17 cellular contexts compared by ENCODE assay signal in genomic region chr13:112071011-112071901, GRCh38. TPM values are rescaled to one million over a fixed set of nuclear protein-coding genes. Genes with fewer than 3 reads are reported as not detected.
A peak's percentile ranks its signal among the peaks of the same experiment; 100 is the strongest.
DNase-seq lines count a peak whose midpoint lies in the region; ATAC-seq and TF ChIP-seq lines count a peak whose summit lies in the region.
"Had no signal": no experiment of that assay in that cellular context is flagged by ENCODE, and none has a peak within 500 bp of the region (broad histone marks: within the 10 kb centered on the region; RNA-seq: fewer than 3 reads in every experiment).

No MANE protein-coding gene starts in this region.

- H3K27me3 Mint-ChIP-seq in T-helper 1 cell treated with Interleukin-12 subunit alpha and Interleukin-12 subunit beta and Interleukin-4 antibody, amounts not matched to agents 30 μg/mL and 1 μg/mL, for 36 hours (ENCODE audit: low read depth) = peaks cover 64% of the 10 kb centered on the region
- H3K27me3 Mint-ChIP-seq in brain (peaks cover 52% of the 10 kb centered on the region), neural progenitor cell (ENCODE audit: insufficient read depth, low read depth) (peaks cover 30% of the 10 kb centered on the region)

- no peak for DNase-seq in T-helper 1 cell
- DNase-seq in NCI-H1105 (lab: John Stamatoyannopoulos, UW) = peak; percentile 94
- peak; percentile 37 for DNase-seq in neural progenitor cell (ENCODE audit: low spot score)
- no peak for DNase-seq in prostate gland (ENCODE audit: low spot score)
- DNase-seq in SK-N-DZ (ENCODE audit: low spot score) = no peak
- DNase-seq: ACHN; aorta; effector CD4-positive, alpha-beta T cell; PC-9 had no signal

- peaks cover 6% of the 10 kb centered on the region for H3K36me3 Mint-ChIP-seq in T-helper 1 cell treated with Interleukin-12 subunit alpha and Interleukin-12 subunit beta and Interleukin-4 antibody, amounts not matched to agents 30 μg/mL and 1 μg/mL, for 36 hours (ENCODE audit: low read depth)
- H3K36me3 Mint-ChIP-seq in brain (peaks cover 21% of the 10 kb centered on the region), neural progenitor cell (peaks cover 14% of the 10 kb centered on the region)

- H3K27ac Mint-ChIP-seq in T-helper 1 cell treated with Interleukin-12 subunit alpha and Interleukin-12 subunit beta and Interleukin-4 antibody, amounts not matched to agents 30 μg/mL and 1 μg/mL, for 36 hours = peak overlapping the region; percentile 70
- H3K27ac Mint-ChIP-seq in brain (peak overlapping the region; percentile 92 to 99 (median 98)), neural progenitor cell (peak overlapping the region; percentile 99)

- H3K4me3 Mint-ChIP-seq in T-helper 1 cell treated with Interleukin-12 subunit alpha and Interleukin-12 subunit beta and Interleukin-4 antibody, amounts not matched to agents 30 μg/mL and 1 μg/mL, for 36 hours = no peak overlapping the region
- H3K4me3 Mint-ChIP-seq in brain (peak overlapping the region; percentile 82 to 90 (median 89)), neural progenitor cell (peak overlapping the region; percentile 94)

- peak overlapping the region; percentile 61 for H3K4me3 ChIP-seq in neural progenitor cell
- no peak overlapping the region for H3K4me3 ChIP-seq in prostate gland
- H3K4me3 ChIP-seq: PC-9 had no signal

- H3K36me3 ChIP-seq in neural progenitor cell (no peaks in the 10 kb centered on the region), prostate gland (no peaks in the 10 kb centered on the region)
- H3K36me3 ChIP-seq: suprapubic skin had no signal

- intact Hi-C loops in prostate gland (cut with DNase I) = no loop called here

- no peak for ATAC-seq in HG03521 (IDR thresholded peaks at IDR 0.05; ENCODE audit: unreplicated experiment)
- ATAC-seq: activated CD4-positive, CD25-positive, alpha-beta regulatory T cell treated with anti-CD3 and anti-CD28 coated beads, Interleukin-2, amount 50 U/mL, for 24 hours; HCT116 had no signal

- H3K27me3 ChIP-seq in neural progenitor cell (peaks cover 89% of the 10 kb centered on the region), prostate gland (replicated peaks; ENCODE audit: insufficient read depth) (peaks cover 78% of the 10 kb centered on the region)

- no peak overlapping the region for H3K9ac ChIP-seq in neural progenitor cell

- H3K4me1 Mint-ChIP-seq in T-helper 1 cell treated with Interleukin-12 subunit alpha and Interleukin-12 subunit beta and Interleukin-4 antibody, amounts not matched to agents 30 μg/mL and 1 μg/mL, for 36 hours (ENCODE audit: low read depth) = peaks cover 7% of the 10 kb centered on the region
- peaks cover 57% of the 10 kb centered on the region for H3K4me1 Mint-ChIP-seq in brain
- peaks cover 49% of the 10 kb centered on the region for H3K4me1 Mint-ChIP-seq in neural progenitor cell

- H2AFZ ChIP-seq in neural progenitor cell (replicated peaks) = no peak overlapping the region
- H2AFZ ChIP-seq: PC-9 had no signal

- TF ChIP-seq POLR2A in prostate gland (IDR thresholded peaks at IDR 0.05) = no peak

- H3K4me1 ChIP-seq in neural progenitor cell (peaks cover 55% of the 10 kb centered on the region), prostate gland (replicated peaks) (no peaks in the 10 kb centered on the region)

- H3K9me3 ChIP-seq in neural progenitor cell (ENCODE audit: low read depth) (no peaks in the 10 kb centered on the region), prostate gland (no peaks in the 10 kb centered on the region)
- H3K9me3 ChIP-seq: suprapubic skin had no signal

- TF ChIP-seq CTCF in brain (conservative IDR thresholded peaks at IDR 0.05) (no peak), neural progenitor cell (IDR thresholded peaks at IDR 0.05) (no peak), prostate gland (IDR thresholded peaks at IDR 0.05) (no peak)

- no peak overlapping the region for H3K27ac ChIP-seq in neural progenitor cell
- H3K27ac ChIP-seq in prostate gland = no peak overlapping the region
- H3K27ac ChIP-seq: PC-9, suprapubic skin had no signal

- peaks cover 9% of the 10 kb centered on the region for H3K79me2 ChIP-seq in neural progenitor cell (ENCODE audit: low read depth)

- H4K20me1 ChIP-seq in neural progenitor cell (ENCODE audit: low read depth) = peaks cover 39% of the 10 kb centered on the region

- peak overlapping the region; percentile 90 for H3K4me2 ChIP-seq in neural progenitor cell
- H3K4me2 ChIP-seq: PC-9 had no signal

- peaks cover 14% of the 10 kb centered on the region for H3K9me3 Mint-ChIP-seq in T-helper 1 cell treated with Interleukin-12 subunit alpha and Interleukin-12 subunit beta and Interleukin-4 antibody, amounts not matched to agents 30 μg/mL and 1 μg/mL, for 36 hours
- H3K9me3 Mint-ChIP-seq in brain = peaks cover 0 to 3% (median 0%) of the 10 kb centered on the region in 5 experiments
- H3K9me3 Mint-ChIP-seq in neural progenitor cell = no peaks in the 10 kb centered on the region

- peaks cover 65% of the 10 kb centered on the region for H3F3A ChIP-seq in neural progenitor cell (ENCODE audit: low read depth)

- WGBS in prostate gland = 28% methylated on average over 21 of the region's 21 CpGs

RNA-seq across cellular contexts. Expression of gene SOX1, which starts 4.3 kb away (rescaled TPM):
- 98.5 TPM for polyA plus RNA-seq in brain (ENCODE audit: insufficient read depth, low read depth, low replicate concordance)
- total RNA-seq in neural progenitor cell (ENCODE audit: low replicate concordance) = 3.3 and 4.7 TPM in 2 replicates
- total RNA-seq in prostate gland = 1 to 10 TPM in 1 of 2 donors, not detected in 1; 4.4 TPM
- not detected in 2 replicates for polyA plus RNA-seq in SK-N-DZ (2014; cell fraction: cytosol; rRNA removed)
- not detected in 2 replicates for polyA plus RNA-seq in SK-N-DZ (2014; cell fraction: nucleus; rRNA removed)
- total RNA-seq: aorta, fibroblast of villous mesenchyme, mesenteric fat pad, PC-9 had no signal
- polyA plus RNA-seq: aorta had no signal

Comparison
In these comparisons a context has a peak if more than half of its experiments do, and no peak if none do; other contexts are left out.
1. DNase-seq: peak in NCI-H1105 (single experiment) and neural progenitor cell (single experiment); none in T-helper 1 cell (0 of 5), prostate gland (single experiment) and SK-N-DZ (single experiment).
2. Peak in every context shown above with its lines, with median percentiles within 50 percentile points of each other: H3K27ac Mint-ChIP-seq.